Comparison of ENCODE assay signal across 1 cellular context in genomic region chr18:21612125-21613100, GRCh38.
TF ChIP-seq lines count a peak whose summit lies in the region.

SNRPD1 (plus strand) TSS chr18:21612314; CDS start chr18:21612430, 116 bp downstream.

TF ChIP-seq in GM12878, 131 proteins besides CTCF, POLR2A, EP300 and RAD21 (continued from another document and continues in another):
- TF ChIP-seq BCL11A (IDR thresholded peaks at IDR 0.05; ENCODE audit: low read depth, low read length) (no peak), MLLT1 (IDR thresholded peaks at IDR 0.05) (no peak), STAT1 (conservative IDR thresholded peaks at IDR 0.05) (peak; percentile 75; the same call in 1 of the 2 replicates), POU2F2 (IDR thresholded peaks at IDR 0.05; ENCODE audit: borderline replicate concordance, low read depth, low read length) (peak; percentile 89; the same call in 2 of the 3 replicates), CUX1 (IDR thresholded peaks at IDR 0.05; ENCODE audit: insufficient replicate concordance, low read depth, low read length) (no peak), SMARCA5 (IDR thresholded peaks at IDR 0.05) (peak; percentile 93; the same call in 1 of the 2 replicates), SP1 (IDR thresholded peaks at IDR 0.05; ENCODE audit: low read depth, low read length) (peak; percentile 49), BRCA1 (IDR thresholded peaks at IDR 0.05; ENCODE audit: low read depth, low read length) (no peak), ATF7 (IDR thresholded peaks at IDR 0.05; ENCODE audit: low read depth) (no peak; the same call in 1 of the 2 replicates), E2F4 (IDR thresholded peaks at IDR 0.05; ENCODE audit: low read depth, low read length) (peak; percentile 50), ZNF274 (IDR thresholded peaks at IDR 0.05; ENCODE audit: insufficient read depth, insufficient read length) (no peak), SREBF1 (IDR thresholded peaks at IDR 0.05; ENCODE audit: low read length) (no peak; the same call in 1 of the 2 replicates), WRNIP1 (IDR thresholded peaks at IDR 0.05; ENCODE audit: borderline replicate concordance, low read depth, low read length) (no peak), TCF3 (IDR thresholded peaks at IDR 0.05; ENCODE audit: borderline replicate concordance, insufficient read depth, low read depth, low read length) (no peak), ELK1 (IDR thresholded peaks at IDR 0.05; ENCODE audit: low read depth, low read length) (peak; percentile 96), CREB1 (IDR thresholded peaks at IDR 0.05; ENCODE audit: low read depth) (peak; percentile 83), E4F1 (IDR thresholded peaks at IDR 0.05; ENCODE audit: borderline replicate concordance, partially characterized antibody) (peak; percentile 73), CEBPB (IDR thresholded peaks at IDR 0.05; ENCODE audit: borderline replicate concordance in 1 of 2, low read depth in 2 of 2, low read length in 2 of 2) (no peak), REST (IDR thresholded peaks at IDR 0.05; ENCODE audit: low read depth, low read length) (no peak), CHD1 (IDR thresholded peaks at IDR 0.05; ENCODE audit: low read depth, low read length) (peak; percentile 82; the same call in 1 of the 2 replicates), CBX5 (IDR thresholded peaks at IDR 0.05; ENCODE audit: low read depth) (peak; percentile 88; the same call in 1 of the 2 replicates), HDAC6 (IDR thresholded peaks at IDR 0.05; ENCODE audit: unreplicated experiment) (no peak), NRF1 (conservative IDR thresholded peaks at IDR 0.05; ENCODE audit: low read depth, low read length) (no peak), IKZF1 (conservative IDR thresholded peaks at IDR 0.05) (peak; percentile 91), FOXM1 (IDR thresholded peaks at IDR 0.05; ENCODE audit: low read depth, low read length) (peak; percentile 49; the same call in 1 of the 2 replicates), TCF7 (IDR thresholded peaks at IDR 0.05; ENCODE audit: borderline replicate concordance) (no peak), HDGF (IDR thresholded peaks at IDR 0.05) (peak; percentile 61; the same call in 1 of the 2 replicates), SREBF2 (IDR thresholded peaks at IDR 0.05; ENCODE audit: low read length) (0 out of 2 replicates have a peak, but pooled peaks have one; percentile 32), EGR1 (IDR thresholded peaks at IDR 0.05; ENCODE audit: borderline replicate concordance in 1 of 2, low read depth in 2 of 2, low read length in 2 of 2) (peak in 1 of 2 experiments; percentile 86; a peak in 2 of 3 replicates), ATF3 (IDR thresholded peaks at IDR 0.05; ENCODE audit: borderline replicate concordance, extremely low read depth, low read depth, low read length) (no peak), IRF3 (IDR thresholded peaks at IDR 0.05) (no peak), ZBTB33 (IDR thresholded peaks at IDR 0.05) (peak; percentile 76; the same call in 1 of the 2 replicates), MYB (IDR thresholded peaks at IDR 0.05; ENCODE audit: borderline replicate concordance, low read depth, low read length) (no peak), NFYA (IDR thresholded peaks at IDR 0.05; ENCODE audit: borderline replicate concordance, low read depth, low read length) (no peak), ETV6 (conservative IDR thresholded peaks at IDR 0.05 in 1 of 2, IDR thresholded peaks at IDR 0.05 in 1 of 2; ENCODE audit: borderline replicate concordance in 1 of 2, low read depth in 1 of 2) (no peak), PBX3 (IDR thresholded peaks at IDR 0.05; ENCODE audit: insufficient replicate concordance, low read depth, low read length) (no peak)
